1 cellular context compared by ENCODE assay signal in genomic region chr20:62430311-62430853, GRCh38.
TF ChIP-seq lines count a peak whose summit lies in the region.

No MANE protein-coding gene starts in this region.

TF ChIP-seq in HepG2, 621 proteins besides CTCF, POLR2A, EP300 and RAD21 (continues in another document):
- no peak for TF ChIP-seq ZNF530 (CRISPR knock-in tag; IDR thresholded peaks at IDR 0.05; ENCODE audit: low read depth)
- no peak for TF ChIP-seq MYNN (CRISPR knock-in tag; IDR thresholded peaks at IDR 0.05; ENCODE audit: low read depth)
- TF ChIP-seq ZKSCAN5 (CRISPR knock-in tag; IDR thresholded peaks at IDR 0.05), result no peak
- no peak for TF ChIP-seq ZNF280D (CRISPR knock-in tag; IDR thresholded peaks at IDR 0.05)
- no peak for TF ChIP-seq ZNF790 (CRISPR knock-in tag; IDR thresholded peaks at IDR 0.05; ENCODE audit: borderline replicate concordance)
- TF ChIP-seq PTBP1 (IDR thresholded peaks at IDR 0.05; ENCODE audit: low read depth, low read length, poor library complexity, severe bottlenecking), result no peak
- TF ChIP-seq HDAC2 (CRISPR knock-in tag; IDR thresholded peaks at IDR 0.05), result peak; percentile 36; the same call in 1 of the 2 replicates
- no peak for TF ChIP-seq CCDC6 (CRISPR knock-in tag; IDR thresholded peaks at IDR 0.05)
- TF ChIP-seq NAIF1 (CRISPR knock-in tag; IDR thresholded peaks at IDR 0.05; ENCODE audit: borderline replicate concordance), result no peak
- TF ChIP-seq IRF1 (CRISPR knock-in tag; IDR thresholded peaks at IDR 0.05; ENCODE audit: low read depth), result no peak
- TF ChIP-seq ETS1 (CRISPR knock-in tag; IDR thresholded peaks at IDR 0.05), result no peak
- no peak for TF ChIP-seq ERF (CRISPR knock-in tag; IDR thresholded peaks at IDR 0.05)
- no peak for TF ChIP-seq E2F1 (CRISPR knock-in tag; IDR thresholded peaks at IDR 0.05)
- TF ChIP-seq SNRNP70 (IDR thresholded peaks at IDR 0.05; ENCODE audit: low read depth, low read length), result no peak
- no peak for TF ChIP-seq ZNF598 (CRISPR knock-in tag; IDR thresholded peaks at IDR 0.05; ENCODE audit: borderline replicate concordance)
- no peak for TF ChIP-seq PHB2 (IDR thresholded peaks at IDR 0.05; ENCODE audit: partially characterized antibody)
- no peak for TF ChIP-seq ZNF660 (CRISPR knock-in tag; IDR thresholded peaks at IDR 0.05; ENCODE audit: borderline replicate concordance, low read depth)
- no peak for TF ChIP-seq ZNF720 (CRISPR knock-in tag; IDR thresholded peaks at IDR 0.05)
- TF ChIP-seq FLYWCH1 (CRISPR knock-in tag; IDR thresholded peaks at IDR 0.05), result no peak
- no peak for TF ChIP-seq CBX1 (IDR thresholded peaks at IDR 0.05; ENCODE audit: low read depth)
- TF ChIP-seq ZNF780A (CRISPR knock-in tag; IDR thresholded peaks at IDR 0.05), result no peak
- no peak for TF ChIP-seq ATF3 (CRISPR knock-in tag; IDR thresholded peaks at IDR 0.05)
- no peak for TF ChIP-seq ZNF709 (CRISPR knock-in tag; IDR thresholded peaks at IDR 0.05)
- peak; percentile 41; the same call in 1 of the 2 replicates for TF ChIP-seq FOXP4 (CRISPR knock-in tag; IDR thresholded peaks at IDR 0.05)
- no peak for TF ChIP-seq AHDC1 (CRISPR knock-in tag; IDR thresholded peaks at IDR 0.05; ENCODE audit: borderline replicate concordance)
- no peak for TF ChIP-seq ZNF558 (CRISPR knock-in tag; IDR thresholded peaks at IDR 0.05; ENCODE audit: borderline replicate concordance)
- no peak for TF ChIP-seq TBL1XR1 (IDR thresholded peaks at IDR 0.05; ENCODE audit: borderline replicate concordance, low read length, partially characterized antibody)
- TF ChIP-seq HOXA3 (CRISPR knock-in tag; IDR thresholded peaks at IDR 0.05), result 0 out of 2 replicates have a peak, but pooled peaks have one; percentile 41
- TF ChIP-seq ATF7 (IDR thresholded peaks at IDR 0.05), result no peak
- TF ChIP-seq ATF7 (CRISPR knock-in tag; IDR thresholded peaks at IDR 0.05), result no peak
- TF ChIP-seq ZNF350 (CRISPR knock-in tag; IDR thresholded peaks at IDR 0.05; ENCODE audit: borderline replicate concordance, low read depth), result no peak
- TF ChIP-seq SRF (IDR thresholded peaks at IDR 0.05; ENCODE audit: low read depth, low read length), result no peak
- peak; percentile 81 for TF ChIP-seq ZBTB7B (CRISPR knock-in tag; IDR thresholded peaks at IDR 0.05)
- TF ChIP-seq SRSF9 (IDR thresholded peaks at IDR 0.05; ENCODE audit: borderline replicate concordance, insufficient read depth, low read depth, low read length, poor library complexity, severe bottlenecking), result no peak
- no peak for TF ChIP-seq ZNF644 (CRISPR knock-in tag; IDR thresholded peaks at IDR 0.05; ENCODE audit: low read depth)
- no peak for TF ChIP-seq HNRNPH1 (optimal IDR thresholded peaks at IDR 0.05; ENCODE audit: low read depth, low read length)
- TF ChIP-seq IRF9 (CRISPR knock-in tag; IDR thresholded peaks at IDR 0.05; ENCODE audit: borderline replicate concordance), result no peak
- TF ChIP-seq ZNF629 (CRISPR knock-in tag; conservative IDR thresholded peaks at IDR 0.05), result no peak
- TF ChIP-seq SP5 (CRISPR knock-in tag; IDR thresholded peaks at IDR 0.05; ENCODE audit: borderline replicate concordance, low read depth), result peak; percentile 92; the same call in 1 of the 2 replicates
- no peak for TF ChIP-seq NFIC (IDR thresholded peaks at IDR 0.05; ENCODE audit: low read length)
- TF ChIP-seq TBX2 (CRISPR knock-in tag; IDR thresholded peaks at IDR 0.05; ENCODE audit: borderline replicate concordance), result peak; percentile 94
- no peak for TF ChIP-seq ZNF546 (CRISPR knock-in tag; conservative IDR thresholded peaks at IDR 0.05)
- TF ChIP-seq NBN (conservative IDR thresholded peaks at IDR 0.05), result no peak
- no peak for TF ChIP-seq ATAD3A (CRISPR knock-in tag; IDR thresholded peaks at IDR 0.05)
- TF ChIP-seq HIC2 (CRISPR knock-in tag; IDR thresholded peaks at IDR 0.05; ENCODE audit: low read depth), result no peak
- no peak for TF ChIP-seq PLRG1 (conservative IDR thresholded peaks at IDR 0.05)
- TF ChIP-seq ZNF34 (CRISPR knock-in tag; IDR thresholded peaks at IDR 0.05; ENCODE audit: borderline replicate concordance), result no peak
- TF ChIP-seq AGO1 (IDR thresholded peaks at IDR 0.05; ENCODE audit: low read depth, low read length, poor library complexity, severe bottlenecking), result peak; percentile 37
- TF ChIP-seq NR3C1 (CRISPR knock-in tag; IDR thresholded peaks at IDR 0.05), result no peak
- TF ChIP-seq ZFP1 (CRISPR knock-in tag; IDR thresholded peaks at IDR 0.05), result no peak
- TF ChIP-seq CAMTA2 (CRISPR knock-in tag; IDR thresholded peaks at IDR 0.05; ENCODE audit: borderline replicate concordance), result no peak
- no peak for TF ChIP-seq ZNF549 (CRISPR knock-in tag; IDR thresholded peaks at IDR 0.05)
- TF ChIP-seq PCBP2 (optimal IDR thresholded peaks at IDR 0.05; ENCODE audit: low read depth, low read length, poor library complexity, severe bottlenecking), result no peak
- no peak for TF ChIP-seq ZNF737 (CRISPR knock-in tag; IDR thresholded peaks at IDR 0.05; ENCODE audit: borderline replicate concordance)
